ENCODE assay signal across 26 cellular contexts in genomic region chr4:152344001-152344400, GRCh38.
"Had no signal": no experiment of that assay in that cellular context is flagged by ENCODE, and none has a peak within 500 bp of the region (broad histone marks: within the 10 kb centered on the region; RNA-seq: fewer than 3 reads in every experiment).

No MANE protein-coding gene starts in this region.

- ATAC-seq: effector memory CD8-positive, alpha-beta T cell; heart right ventricle; sciatic nerve; stimulated activated memory B cell treated with anti-CD40 and anti-IgM and Interleukin-4, amounts not matched to agents 10 μg/mL and 1 μg/mL and 100 μg/mL, for 72 hours; upper lobe of right lung had no signal

- H3K4me3 ChIP-seq: heart right ventricle, left ventricle myocardium inferior, skin epidermis, stomach, tibial artery, upper lobe of right lung had no signal

- DNase-seq: activated CD4-positive, alpha-beta memory T cell treated with anti-CD3 and anti-CD28 coated beads for 36 hours; activated CD4-positive, alpha-beta T cell treated with anti-CD3 and anti-CD28 coated beads, Interleukin-2, amount 10 ng/mL, durations not matched to agents 24 days and 14 days; activated CD4-positive, CD25-positive, alpha-beta regulatory T cell treated with anti-CD3 and anti-CD28 coated beads, Interleukin-2, amount 50 U/mL, for 72 hours; activated CD8-positive, alpha-beta memory T cell treated with anti-CD3 and anti-CD28 coated beads, Interleukin-2, amount 50 U/mL, for 4 hours; activated gamma-delta T cell treated with Interleukin-2 at 50 U/mL for 16 hours; activated naive CD4-positive, alpha-beta T cell treated with anti-CD3 and anti-CD28 coated beads, Interleukin-2, amount 50 U/mL, for 16 hours; activated T-cell treated with anti-CD3 and anti-CD28 coated beads, Interleukin-2, amount 50 U/mL, for 1 hour; amygdala; dermis blood vessel endothelial cell; effector memory CD8-positive, alpha-beta T cell; foreskin melanocyte; heart right ventricle; kidney glomerular epithelial cell; left ventricle myocardium inferior; nephron progenitor cell; retina; stimulated activated CD4-positive, alpha-beta T cell treated with anti-CD3 and anti-CD28 coated beads, Interleukin-12 subunit alpha, Interleukin-12 subunit beta, amount 100 ng/mL, for 4 hours; stimulated activated CD4-positive, alpha-beta T cell treated with anti-CD3 and anti-CD28 coated beads, Interleukin-4, amount 100 ng/mL, for 4 hours; stimulated activated CD8-positive, alpha-beta memory T cell treated with anti-CD3 and anti-CD28 coated beads, Interleukin-4, amount 100 ng/mL, for 48 hours; stomach; T-helper 2 cell; tibial artery; upper lobe of right lung had no signal
